In genomic region chr11:102633385-102634026, GRCh38 we compare ENCODE assay signal across 29 cellular contexts. TPM values are rescaled to one million over a fixed set of nuclear protein-coding genes. Genes with fewer than 3 reads are reported as not detected.
DNase-seq lines count a peak whose midpoint lies in the region; ATAC-seq and TF ChIP-seq lines count a peak whose summit lies in the region.
"Had no signal": no experiment of that assay in that cellular context is flagged by ENCODE, and none has a peak within 500 bp of the region (broad histone marks: within the 10 kb centered on the region; RNA-seq: fewer than 3 reads in every experiment).

No MANE protein-coding gene starts in this region.

- H3K27me3 Mint-ChIP-seq in T-helper 17 cell (peaks cover 32% of the 10 kb centered on the region), progenitor cell of endocrine pancreas (peaks cover 10% of the 10 kb centered on the region)

- H3K36me3 ChIP-seq in HCT116 (ENCODE audit: control insufficient read depth in 1 of 2, insufficient read depth in 2 of 2, low read length in 2 of 2) (no peaks in the 10 kb centered on the region), MM.1S (replicated peaks; ENCODE audit: insufficient read depth, low read length) (no peaks in the 10 kb centered on the region)
- H3K36me3 ChIP-seq: BLaER1 treated with 17β-estradiol and CSF1 and Interleukin-3, amounts not matched to agents 10 nM and 100 nM; SJSA1 had no signal

- H3K79me2 ChIP-seq in HCT116 (ENCODE audit: insufficient read depth, low read length) (no peaks in the 10 kb centered on the region), MM.1S (ENCODE audit: low read length) (no peaks in the 10 kb centered on the region)

- H3K27me3 ChIP-seq in HCT116 (ENCODE audit: insufficient read depth, low read length) (no peaks in the 10 kb centered on the region), MM.1S (replicated peaks; ENCODE audit: insufficient read depth, low read length) (no peaks in the 10 kb centered on the region)
- H3K27me3 ChIP-seq: BLaER1 treated with 17β-estradiol and CSF1 and Interleukin-3, amounts not matched to agents 10 nM and 100 nM; SJSA1 had no signal

- no TSS peak for BruUV-seq in HCT116 (replicated peaks; lab: Mats Ljungman, UMichigan)

- TF ChIP-seq CTCF in HCT116 (IDR thresholded peaks at IDR 0.05 in 2 of 3, conservative IDR thresholded peaks at IDR 0.05 in 1 of 3; ENCODE audit: borderline replicate concordance in 1 of 3, insufficient read depth in 1 of 3, low read depth in 2 of 3, low read length in 2 of 3) (no peak), MM.1S (IDR thresholded peaks at IDR 0.05; ENCODE audit: low read length) (no peak), progenitor cell of endocrine pancreas (IDR thresholded peaks at IDR 0.05; ENCODE audit: unreplicated experiment) (no peak)

- H3K9me3 ChIP-seq in HCT116 (ENCODE audit: control insufficient read depth in 1 of 2, insufficient read depth in 1 of 2, low read depth in 1 of 2, low read length in 2 of 2) (no peaks in the 10 kb centered on the region), MM.1S (replicated peaks; ENCODE audit: insufficient read depth, low read length) (no peaks in the 10 kb centered on the region), T-helper 17 cell (ENCODE audit: control insufficient read depth, low read length, poor library complexity, severe bottlenecking) (no peaks in the 10 kb centered on the region)
- H3K9me3 ChIP-seq: A549, SJSA1 had no signal

- CTCF ChIA-PET in HCT116 (lab: Charles Lee) = no interaction called here

- no peak overlapping the region for H3K9ac ChIP-seq in HCT116 (ENCODE audit: low read length)
- H3K9ac ChIP-seq in MM.1S (ENCODE audit: low read length) = no peak overlapping the region
- H3K9ac ChIP-seq: BLaER1 treated with 17β-estradiol and CSF1 and Interleukin-3, amounts not matched to agents 10 nM and 100 nM had no signal

- H3K27ac Mint-ChIP-seq in T-helper 17 cell (peak overlapping the region; percentile 74), progenitor cell of endocrine pancreas (peak overlapping the region; percentile 25)
- H3K27ac Mint-ChIP-seq: CD4-positive, alpha-beta T cell had no signal

- H2AFZ ChIP-seq in HCT116 (ENCODE audit: low read depth, low read length, poor library complexity, severe bottlenecking) (peak overlapping the region; percentile 70), MM.1S (ENCODE audit: low read length) (no peak overlapping the region)
- H2AFZ ChIP-seq: PC-9 had no signal

- peaks cover 3% of the 10 kb centered on the region for H3K36me3 Mint-ChIP-seq in T-helper 17 cell (ENCODE audit: low read depth)
- H3K36me3 Mint-ChIP-seq in progenitor cell of endocrine pancreas (ENCODE audit: insufficient read depth) = no peaks in the 10 kb centered on the region

- H3F3A ChIP-seq in MM.1S (ENCODE audit: insufficient read depth, low read length) = no peaks in the 10 kb centered on the region

- H3K4me3 Mint-ChIP-seq in T-helper 17 cell = no peak overlapping the region
- no peak overlapping the region for H3K4me3 Mint-ChIP-seq in progenitor cell of endocrine pancreas (ENCODE audit: low read depth)
- H3K4me3 Mint-ChIP-seq: CD4-positive, alpha-beta T cell had no signal

- H3K9me2 ChIP-seq in HCT116 (ENCODE audit: insufficient read depth) = no peaks in the 10 kb centered on the region
- H3K9me2 ChIP-seq in MM.1S (replicated peaks; ENCODE audit: insufficient read depth, low read length) = no peaks in the 10 kb centered on the region

- H4K20me1 ChIP-seq in HCT116 (ENCODE audit: insufficient read depth) (no peaks in the 10 kb centered on the region), MM.1S (ENCODE audit: insufficient read depth, low read length) (no peaks in the 10 kb centered on the region)
- H4K20me1 ChIP-seq: BLaER1 treated with 17β-estradiol and CSF1 and Interleukin-3, amounts not matched to agents 10 nM and 100 nM had no signal

- H3K4me1 ChIP-seq in HCT116 (ENCODE audit: control insufficient read depth in 1 of 2, insufficient read depth in 2 of 2, low read length in 2 of 2) (peaks cover 3 to 10% of the 10 kb centered on the region in 2 experiments; a peak in 3 of 4 replicates), MM.1S (ENCODE audit: low read length) (no peaks in the 10 kb centered on the region)
- H3K4me1 ChIP-seq: BLaER1 treated with 17β-estradiol and CSF1 and Interleukin-3, amounts not matched to agents 10 nM and 100 nM; SJSA1 had no signal

- TF ChIP-seq POLR2A in HCT116 (IDR thresholded peaks at IDR 0.05; ENCODE audit: borderline replicate concordance, extremely low read depth, insufficient read depth, insufficient read length) = no peak

- H3K27ac ChIP-seq in HCT116 (ENCODE audit: low read depth, low read length) (no peak overlapping the region), MM.1S (ENCODE audit: low read length) (no peak overlapping the region)
- H3K27ac ChIP-seq: A549; BLaER1 treated with 17β-estradiol and CSF1 and Interleukin-3, amounts not matched to agents 10 nM and 100 nM; PC-9; SJSA1 had no signal

- H3K4me1 Mint-ChIP-seq in T-helper 17 cell (peaks cover 5% of the 10 kb centered on the region), progenitor cell of endocrine pancreas (ENCODE audit: low read depth) (peaks cover 3% of the 10 kb centered on the region)

- no peak for TF ChIP-seq RAD21 in HCT116 (IDR thresholded peaks at IDR 0.05; ENCODE audit: low read depth)

- POLR2A ChIA-PET in HCT116 (lab: Charles Lee) = no interaction called here

- DNase-seq in HCT116 (ENCODE audit: low read depth, low spot score) (no peak), MM.1S (no peak), T-helper 17 cell (no peak), progenitor cell of endocrine pancreas (ENCODE audit: low spot score, unreplicated experiment) (no peak)
- no peak for DNase-seq in activated naive CD4-positive, alpha-beta T cell treated with anti-CD3 and anti-CD28 coated beads, Interleukin-2, amount 50 U/mL, for 16 hours
- DNase-seq: AML-193; CD4-positive, alpha-beta T cell; H7; Kasumi-1; NCI-H1092 treated with DMSO at 0.1 percent for 48 hours; NCI-H1436; NCI-H187; NCI-H2081 treated with DMSO at 0.1 percent for 48 hours; NCI-H2171; NCI-H226; NCI-H510A; NCI-H69; PC-9 had no signal

- no peak overlapping the region for H3K4me2 ChIP-seq in HCT116 (ENCODE audit: low read length)
- peak overlapping the region; percentile 2; the same call in 1 of the 2 replicates for H3K4me2 ChIP-seq in MM.1S (ENCODE audit: low read depth, low read length)
- H3K4me2 ChIP-seq: A549; BLaER1 treated with 17β-estradiol and CSF1 and Interleukin-3, amounts not matched to agents 10 nM and 100 nM; PC-9 had no signal

- RAD21 ChIA-PET in HCT116 (lab: Charles Lee; ENCODE audit: low non-redundant PET in 1 of 2, low total read pairs in 2 of 2, uncharacterized antibody in 2 of 2, unreplicated experiment in 2 of 2) = no interaction called here

- no peak overlapping the region for H3K4me3 ChIP-seq in HCT116 (replicated peaks in 1 of 2; ENCODE audit: low read depth in 1 of 2, low read length in 2 of 2)
- H3K4me3 ChIP-seq in MM.1S (ENCODE audit: low read length) = no peak overlapping the region
- H3K4me3 ChIP-seq: A549; BLaER1 treated with 17β-estradiol and CSF1 and Interleukin-3, amounts not matched to agents 10 nM and 100 nM; PC-9; SJSA1 had no signal

- ATAC-seq in HCT116 (no peak), T-helper 17 cell (no peak), GM18502 (IDR thresholded peaks at IDR 0.05; ENCODE audit: poor library complexity, unreplicated experiment) (no peak), GM18858 (IDR thresholded peaks at IDR 0.05; ENCODE audit: unreplicated experiment) (no peak)
- ATAC-seq: A549, HepG2, Right ventricle myocardium inferior had no signal

- intact Hi-C loops in HCT116 (cut with micrococcal nuclease) = no loop called here

- H3K9me3 Mint-ChIP-seq in progenitor cell of endocrine pancreas (ENCODE audit: low read depth) = no peaks in the 10 kb centered on the region
- H3K9me3 Mint-ChIP-seq: CD4-positive, alpha-beta T cell had no signal

TF ChIP-seq in HCT116, 20 proteins besides CTCF, POLR2A, EP300 and RAD21 (continues in another document):
- TF ChIP-seq CBX3 (IDR thresholded peaks at IDR 0.05; ENCODE audit: low read depth) = no peak
- TF ChIP-seq POLR2AphosphoS5 (IDR thresholded peaks at IDR 0.05; ENCODE audit: low read depth, low read length) = no peak
- no peak for TF ChIP-seq EZH2 (IDR thresholded peaks at IDR 0.05)
- no peak for TF ChIP-seq JUND (IDR thresholded peaks at IDR 0.05)
- no peak for TF ChIP-seq REST (IDR thresholded peaks at IDR 0.05; ENCODE audit: low read depth)
- no peak for TF ChIP-seq SRF (IDR thresholded peaks at IDR 0.05; ENCODE audit: low read depth)
- no peak for TF ChIP-seq EZH2phosphoT487 (IDR thresholded peaks at IDR 0.05; ENCODE audit: borderline replicate concordance)
- no peak for TF ChIP-seq SIN3A (IDR thresholded peaks at IDR 0.05; ENCODE audit: low read depth)
- TF ChIP-seq ZNF274 (IDR thresholded peaks at IDR 0.05; ENCODE audit: low read depth, low read length) = no peak
- TF ChIP-seq ATF3 (IDR thresholded peaks at IDR 0.05) = no peak

RNA-seq across cellular contexts. Expression of gene MMP20, which starts 8.4 kb away (rescaled TPM):
- 0.30 TPM for total RNA-seq in HCT116 (2021; ENCODE audit: unreplicated experiment)
- 0.04 TPM in 1 of 2 replicates, not detected in the other for polyA plus RNA-seq in HCT116 (2012)
- total RNA-seq in T-helper 17 cell = not detected
- total RNA-seq in progenitor cell of endocrine pancreas = not detected in 2 replicates
- total RNA-seq: CD4-positive, alpha-beta T cell; H7; HepG2; HT-29; M059J; PC-9; Right ventricle myocardium inferior; RPMI7951; SJSA1; T-helper 2 cell treated with Interferon-gamma antibody and Interleukin-4, amounts not matched to agents 100 ng/mL and 5 ng/mL, for 36 hours had no signal
- polyA plus RNA-seq: A549 had no signal
